Comparison of ENCODE assay signal across 20 cellular contexts in the genomic region with DNA sequence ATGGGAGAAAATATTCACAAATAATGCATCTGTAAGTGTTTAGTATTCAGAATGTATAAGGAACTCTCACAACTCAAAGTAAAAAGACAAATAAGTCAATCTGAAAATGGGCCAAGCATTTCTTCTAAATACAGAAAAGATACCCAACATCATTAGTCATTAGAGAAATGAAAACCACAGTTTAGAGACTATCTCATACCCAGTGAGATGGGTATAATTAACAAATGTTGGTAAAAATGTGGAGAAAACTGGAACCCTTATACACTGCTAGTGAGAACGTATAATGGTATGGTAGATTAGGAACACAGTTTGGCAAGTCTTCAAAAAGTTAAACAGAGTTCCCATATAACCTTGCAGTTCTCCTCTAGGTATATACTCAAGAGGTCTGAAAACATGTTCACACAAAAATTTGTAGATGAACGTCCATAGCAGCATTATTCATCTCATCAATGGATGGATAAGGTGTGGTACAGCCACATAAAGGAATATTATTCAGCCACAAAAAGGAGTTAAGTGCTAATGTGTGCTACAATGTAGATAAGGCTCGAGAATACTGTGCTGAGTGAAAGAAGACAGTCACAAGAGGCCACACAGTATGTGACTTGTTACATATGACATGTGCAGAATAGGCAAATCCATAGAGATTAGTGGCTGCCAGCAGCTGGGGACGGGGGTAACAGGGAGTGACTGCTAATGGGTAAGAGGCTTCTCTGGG. TPM values are rescaled to one million over a fixed set of nuclear protein-coding genes. Genes with fewer than 3 reads are reported as not detected.
DNase-seq lines count a peak whose midpoint lies in the region; ATAC-seq, FAIRE-seq and TF ChIP-seq lines count a peak whose summit lies in the region.
"Had no signal": no experiment of that assay in that cellular context is flagged by ENCODE, and none has a peak within 500 bp of the region (broad histone marks: within the 10 kb centered on the region; RNA-seq: fewer than 3 reads in every experiment).

No MANE protein-coding gene starts in this region.

- H3K27ac ChIP-seq in A549 = no peak overlapping the region
- H3K27ac ChIP-seq: BLaER1, KMS-11 had no signal

- DNase-seq in activated CD4-positive, alpha-beta memory T cell treated with anti-CD3 and anti-CD28 coated beads for 36 hours = no peak
- DNase-seq in activated CD4-positive, alpha-beta memory T cell treated with anti-CD3 and anti-CD28 coated beads, Interleukin-2, amount 10 ng/mL, durations not matched to agents 7 days and 5 days = no peak
- DNase-seq in A549 (ENCODE audit: low read depth in 1 of 2, low spot score in 1 of 2) (no peak), naive B cell (no peak), T-helper 9 cell (no peak), mesenteric fat pad (ENCODE audit: low spot score) (no peak)
- DNase-seq in activated effector memory CD4-positive, alpha-beta T cell treated with Interleukin-2 at 50 U/mL for 16 hours = no peak
- DNase-seq: 8988T, DMS79 treated with DMSO at 0.1 percent for 48 hours, NCI-H1436, NCI-H2029, NCI-H2171, NCI-H446, RPMI8226 had no signal

- no peak for FAIRE-seq in A549 (lab: Jason Lieb, UNC)
- FAIRE-seq: G401.6 had no signal

- peaks cover 50% of the 10 kb centered on the region for H3K4me1 Mint-ChIP-seq in activated CD4-positive, alpha-beta memory T cell treated with anti-CD3 and anti-CD28 coated beads for 36 hours (ENCODE audit: low read depth)
- H3K4me1 Mint-ChIP-seq in activated CD4-positive, alpha-beta memory T cell treated with anti-CD3 and anti-CD28 coated beads, Interleukin-2, amount 10 ng/mL, durations not matched to agents 7 days and 5 days = peaks cover 41% of the 10 kb centered on the region
- H3K4me1 Mint-ChIP-seq in activated naive CD8-positive, alpha-beta T cell (ENCODE audit: low read depth) = peaks cover 28% of the 10 kb centered on the region
- peaks cover 15 to 61% (median 46%) of the 10 kb centered on the region in 3 donors for H3K4me1 Mint-ChIP-seq in naive B cell

- no peak overlapping the region for H3K4me3 ChIP-seq in A549
- H3K4me3 ChIP-seq: BLaER1, GM23338 had no signal

- TF ChIP-seq CTCF in A549 (IDR thresholded peaks at IDR 0.05) = no peak

- CTCF ChIA-PET in activated CD4-positive, alpha-beta memory T cell treated with anti-CD3 and anti-CD28 coated beads for 36 hours (lab: Charles Lee) = interaction anchor here (1.2 kb wide), 1 partner anchor 248 kb away, joined by 3 read pairs; no protein-coding TSS in a partner anchor
- CTCF ChIA-PET in activated CD4-positive, alpha-beta memory T cell treated with anti-CD3 and anti-CD28 coated beads, Interleukin-2, amount 10 ng/mL, durations not matched to agents 7 days and 5 days (lab: Charles Lee) = interaction anchor here (0.7 to 2.8 kb wide), 4 partner anchors 46 to 258 kb away, joined by 3 to 21 read pairs (median 3); partner anchors contain the start of gene NEMF
- CTCF ChIA-PET in A549 (lab: Yijun Ruan, JAX) = interaction anchor here (1.4 to 4.5 kb wide), 3 partner anchors 9 to 258 kb away, joined by 4 to 15 read pairs (median 4); partner anchors contain the start of gene NEMF

- POLR2A ChIA-PET in activated CD4-positive, alpha-beta memory T cell treated with anti-CD3 and anti-CD28 coated beads for 36 hours (lab: Charles Lee) = no interaction called here
- POLR2A ChIA-PET in activated CD4-positive, alpha-beta memory T cell treated with anti-CD3 and anti-CD28 coated beads, Interleukin-2, amount 10 ng/mL, durations not matched to agents 7 days and 5 days (lab: Charles Lee) = no interaction called here
- POLR2A ChIA-PET in A549 (lab: Yijun Ruan, JAX) = no interaction called here

- H3K4me3 Mint-ChIP-seq in activated CD4-positive, alpha-beta memory T cell treated with anti-CD3 and anti-CD28 coated beads for 36 hours = no peak overlapping the region
- H3K4me3 Mint-ChIP-seq in activated CD4-positive, alpha-beta memory T cell treated with anti-CD3 and anti-CD28 coated beads, Interleukin-2, amount 10 ng/mL, durations not matched to agents 7 days and 5 days = no peak overlapping the region
- no peak overlapping the region for H3K4me3 Mint-ChIP-seq in activated naive CD8-positive, alpha-beta T cell
- H3K4me3 Mint-ChIP-seq in naive B cell = peak overlapping the region in 1 of 8 donors; percentile 49
- H3K4me3 Mint-ChIP-seq: GM23338 had no signal

- WGBS in A549 (ENCODE audit: missing lambda C conversion rate) = 83% methylated on average over 4 of the region's 4 CpGs

- TF ChIP-seq POLR2A in A549 (IDR thresholded peaks at IDR 0.05; ENCODE audit: low read length) = no peak

- no peak for ATAC-seq in A549
- ATAC-seq in naive B cell (ENCODE audit: low read depth in 2 of 2) = no peak
- ATAC-seq: GM23338, HCT116 had no signal

- H3K36me3 Mint-ChIP-seq in activated CD4-positive, alpha-beta memory T cell treated with anti-CD3 and anti-CD28 coated beads for 36 hours = peaks cover 45% of the 10 kb centered on the region
- peaks cover 52% of the 10 kb centered on the region for H3K36me3 Mint-ChIP-seq in activated CD4-positive, alpha-beta memory T cell treated with anti-CD3 and anti-CD28 coated beads, Interleukin-2, amount 10 ng/mL, durations not matched to agents 7 days and 5 days (ENCODE audit: low read depth)
- peaks cover 9% of the 10 kb centered on the region for H3K36me3 Mint-ChIP-seq in activated naive CD8-positive, alpha-beta T cell
- H3K36me3 Mint-ChIP-seq in naive B cell = peaks cover 11 to 21% of the 10 kb centered on the region in 2 donors

- H3K27me3 Mint-ChIP-seq in activated CD4-positive, alpha-beta memory T cell treated with anti-CD3 and anti-CD28 coated beads for 36 hours = no peaks in the 10 kb centered on the region
- no peaks in the 10 kb centered on the region for H3K27me3 Mint-ChIP-seq in activated CD4-positive, alpha-beta memory T cell treated with anti-CD3 and anti-CD28 coated beads, Interleukin-2, amount 10 ng/mL, durations not matched to agents 7 days and 5 days
- H3K27me3 Mint-ChIP-seq in activated naive CD8-positive, alpha-beta T cell = no peaks in the 10 kb centered on the region
- no peaks in the 10 kb centered on the region for H3K27me3 Mint-ChIP-seq in naive B cell

- no peaks in the 10 kb centered on the region for H3K9me3 Mint-ChIP-seq in activated CD4-positive, alpha-beta memory T cell treated with anti-CD3 and anti-CD28 coated beads for 36 hours
- H3K9me3 Mint-ChIP-seq in activated CD4-positive, alpha-beta memory T cell treated with anti-CD3 and anti-CD28 coated beads, Interleukin-2, amount 10 ng/mL, durations not matched to agents 7 days and 5 days = no peaks in the 10 kb centered on the region
- H3K9me3 Mint-ChIP-seq in activated naive CD8-positive, alpha-beta T cell (ENCODE audit: low read depth) = no peaks in the 10 kb centered on the region
- no peaks in the 10 kb centered on the region for H3K9me3 Mint-ChIP-seq in naive B cell
- H3K9me3 Mint-ChIP-seq: GM23338 had no signal

- TF ChIP-seq EP300 in A549 (IDR thresholded peaks at IDR 0.05) = no peak

- intact Hi-C loops in activated CD4-positive, alpha-beta memory T cell treated with anti-CD3 and anti-CD28 coated beads for 36 hours (cut with micrococcal nuclease) = no loop called here

- peaks cover 11% of the 10 kb centered on the region for H3K4me1 ChIP-seq in A549

- TF ChIP-seq RAD21 in A549 (conservative IDR thresholded peaks at IDR 0.05 in 1 of 2, IDR thresholded peaks at IDR 0.05 in 1 of 2) = no peak

- no peaks in the 10 kb centered on the region for H3K9me3 ChIP-seq in A549
- H3K9me3 ChIP-seq: BLaER1 had no signal

- H3K27ac Mint-ChIP-seq in activated CD4-positive, alpha-beta memory T cell treated with anti-CD3 and anti-CD28 coated beads for 36 hours = peak overlapping the region; percentile 46
- H3K27ac Mint-ChIP-seq in activated CD4-positive, alpha-beta memory T cell treated with anti-CD3 and anti-CD28 coated beads, Interleukin-2, amount 10 ng/mL, durations not matched to agents 7 days and 5 days = no peak overlapping the region
- peak overlapping the region; percentile 70 for H3K27ac Mint-ChIP-seq in activated naive CD8-positive, alpha-beta T cell
- H3K27ac Mint-ChIP-seq in naive B cell = peak overlapping the region; percentile 9 to 98 (median 72)
- H3K27ac Mint-ChIP-seq: GM23338 had no signal

- no peak overlapping the region for H3K4me2 ChIP-seq in A549
- H3K4me2 ChIP-seq: BLaER1, GM23338, KMS-11 had no signal

TF ChIP-seq in A549, 52 proteins besides CTCF, POLR2A, EP300 and RAD21:
- no peak for TF ChIP-seq POLR2AphosphoS2 (conservative IDR thresholded peaks at IDR 0.05; ENCODE audit: low read length)
- TF ChIP-seq, protein P1, sequence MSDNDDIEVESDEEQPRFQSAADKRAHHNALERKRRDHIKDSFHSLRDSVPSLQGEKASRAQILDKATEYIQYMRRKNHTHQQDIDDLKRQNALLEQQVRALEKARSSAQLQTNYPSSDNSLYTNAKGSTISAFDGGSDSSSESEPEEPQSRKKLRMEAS (IDR thresholded peaks at IDR 0.05) = no peak
- peak; percentile 16 for TF ChIP-seq MAFK (IDR thresholded peaks at IDR 0.05; ENCODE audit: partially characterized antibody)

RNA-seq across cellular contexts. Expression of gene VCPKMT, which starts 5.9 kb away (rescaled TPM):
- total RNA-seq in activated CD4-positive, alpha-beta memory T cell treated with anti-CD3 and anti-CD28 coated beads for 36 hours = 10 to 100 TPM in 1 of 2 experiments, 1 to 10 TPM in 1; 7.7 to 10.1 TPM
- 1 to 10 TPM; 7.5 to 9.5 TPM for total RNA-seq in activated CD4-positive, alpha-beta memory T cell treated with anti-CD3 and anti-CD28 coated beads, Interleukin-2, amount 10 ng/mL, durations not matched to agents 7 days and 5 days
- polyA plus RNA-seq in A549 (2011; rRNA removed) (9.8 and 12.2 TPM in 2 replicates), A549 (2017; fragmentation: RNase III; extraction: RNeasy Plus Mini Kit Qiagen cat#74134 plus additional on column Dnase treatment) (7.8 to 8.0 TPM (median 8.0 TPM) in 3 replicates), naive B cell (ENCODE audit: low read depth in 6 of 6) (10 to 100 TPM; 24.5 to 43.3 (median 36.5) TPM)
- polyA plus RNA-seq in A549 (2012; cell fraction: cytosol; rRNA removed) = 4.8 and 5.2 TPM in 2 replicates
- polyA plus RNA-seq in A549 (2012; cell fraction: nucleus; rRNA removed) = 7.3 and 7.8 TPM in 2 replicates
- 1.6 and 3.8 TPM in 2 replicates for polyA minus RNA-seq in A549 (2011; rRNA and poly(A)+ RNA removed)
- total RNA-seq in mesenteric fat pad = 5.8 TPM
